In the genomic region with DNA sequence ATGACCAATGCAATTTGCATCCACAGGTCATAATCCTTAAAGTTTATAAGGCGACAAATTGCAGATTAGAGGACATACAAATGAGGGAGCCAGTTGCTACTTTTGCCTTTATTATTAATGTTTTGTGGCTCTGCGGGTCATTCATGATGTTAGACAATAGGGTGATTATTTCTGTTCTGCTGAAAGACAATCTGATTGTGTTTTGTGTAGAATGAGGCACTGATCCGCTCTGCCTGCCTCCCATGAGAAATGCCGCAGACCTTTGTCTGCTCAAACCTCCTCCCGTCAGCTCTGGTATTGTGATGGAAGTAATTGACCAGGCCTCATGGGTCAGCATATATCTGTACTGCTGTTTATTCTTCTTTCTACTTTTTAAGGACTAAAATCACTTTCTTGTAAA, we compare ENCODE assay signal across 32 cellular contexts.
DNase-seq lines count a peak whose midpoint lies in the region; ATAC-seq and TF ChIP-seq lines count a peak whose summit lies in the region.
"Had no signal": no experiment of that assay in that cellular context is flagged by ENCODE, and none has a peak within 500 bp of the region (broad histone marks: within the 10 kb centered on the region; RNA-seq: fewer than 3 reads in every experiment).

No MANE protein-coding gene starts in this region.

- no peak overlapping the region for H3K4me2 ChIP-seq in GM23338

- no peaks in the 10 kb centered on the region for H4K20me1 ChIP-seq in GM23338 (replicated peaks; ENCODE audit: insufficient read depth)

- no peak overlapping the region for H2AFZ ChIP-seq in GM23338

- no peaks in the 10 kb centered on the region for H3K36me3 ChIP-seq in GM23338 (ENCODE audit: insufficient read depth)
- H3K36me3 ChIP-seq: heart left ventricle, tibial nerve had no signal

- H3K4me3 ChIP-seq in GM23338 = no peak overlapping the region
- H3K4me3 ChIP-seq: heart left ventricle, lung, mucosa of descending colon, tibial nerve had no signal

- H3K9me3 Mint-ChIP-seq in GM23338 = no peaks in the 10 kb centered on the region
- H3K9me3 Mint-ChIP-seq: natural killer cell had no signal

- peaks cover 31% of the 10 kb centered on the region for H3K4me1 Mint-ChIP-seq in GM23338
- H3K4me1 Mint-ChIP-seq: activated B cell treated with CpG ODN at 0.5 μM for 24 hours had no signal

- H3K27me3 ChIP-seq in GM23338 (ENCODE audit: insufficient read depth) = no peaks in the 10 kb centered on the region
- H3K27me3 ChIP-seq: heart left ventricle, tibial nerve had no signal

- DNase-seq in GM23338 (ENCODE audit: low spot score) (no peak), amygdala (lab: John Stamatoyannopoulos, UW) (peak in 36 of 56 donors; percentile 21 to 88 (median 54)), head of caudate nucleus (peak; percentile 32 to 89 (median 71)), pons (ENCODE audit: low spot score) (peak; percentile 98), Right ventricle myocardium inferior (ENCODE audit: missing footprints) (no peak), HUDEP-2 (lab: John Stamatoyannopoulos, UW; ENCODE audit: unreplicated experiment in 76 of 76) (no peak), activated gamma-delta T cell (lab: John Stamatoyannopoulos, UW) (no peak)
- DNase-seq in activated naive CD4-positive, alpha-beta T cell treated with anti-CD3 and anti-CD28 coated beads, Interleukin-2, amount 50 U/mL, for 16 hours = no peak
- DNase-seq: activated B cell treated with CpG ODN at 0.5 μM for 24 hours; activated CD4-positive, alpha-beta T cell treated with anti-CD3 and anti-CD28 coated beads, Interleukin-2, amount 50 U/mL, for 1 hour; activated naive CD4-positive, alpha-beta T cell treated with anti-CD3 and anti-CD28 coated beads for 36 hours; activated T-cell treated with anti-CD3 and anti-CD28 coated beads, Interleukin-2, amount 50 U/mL, for 48 hours; Calu3; CD4-positive, CD25-positive, alpha-beta regulatory T cell; cortex of kidney; DMS79; erythroblast; GDM1; heart left ventricle; mucosa of descending colon; natural killer cell; NCI-H1092; NCI-H1694; NCI-H446 treated with DMSO at 0.1 percent for 48 hours; small intestine; stimulated activated CD4-positive, alpha-beta T cell treated with anti-CD3 and anti-CD28 coated beads, Interleukin-1b, Interleukin-23, amount 100 ng/mL, for 48 hours; stimulated activated CD8-positive, alpha-beta memory T cell treated with anti-CD3 and anti-CD28 coated beads, Interleukin-4, amount 100 ng/mL, for 48 hours; stimulated activated naive CD8-positive, alpha-beta T cell treated with anti-CD3 and anti-CD28 coated beads, Interleukin-15, amount 100 ng/mL, for 72 hours; T-helper 1 cell had no signal

- ATAC-seq in GM23338 (no peak; the same call in 2 of the 3 replicates), Right ventricle myocardium inferior (no peak)
- ATAC-seq: activated CD8-positive, alpha-beta memory T cell treated with anti-CD3 and anti-CD28 coated beads, Interleukin-2, amount 10 ng/mL, durations not matched to agents 7 days and 5 days; heart left ventricle; mucosa of descending colon; natural killer cell; stimulated activated naive CD8-positive, alpha-beta T cell treated with anti-CD3 and anti-CD28 coated beads, Interleukin-15, amount 100 ng/mL, for 72 hours had no signal

- H3K27ac ChIP-seq in GM23338 (ENCODE audit: low read depth) = no peak overlapping the region
- H3K27ac ChIP-seq: heart left ventricle had no signal

- no peak overlapping the region for H3K4me3 Mint-ChIP-seq in GM23338
- H3K4me3 Mint-ChIP-seq: activated B cell treated with CpG ODN at 0.5 μM for 24 hours; activated CD8-positive, alpha-beta memory T cell treated with anti-CD3 and anti-CD28 coated beads, Interleukin-2, amount 10 ng/mL, durations not matched to agents 7 days and 5 days; activated naive CD4-positive, alpha-beta T cell treated with anti-CD3 and anti-CD28 coated beads for 36 hours; CD4-positive, CD25-positive, alpha-beta regulatory T cell; natural killer cell; stimulated activated naive CD8-positive, alpha-beta T cell treated with anti-CD3 and anti-CD28 coated beads, Interleukin-15, amount 100 ng/mL, for 72 hours had no signal

- TF ChIP-seq CTCF in GM23338 (conservative IDR thresholded peaks at IDR 0.05; ENCODE audit: low read depth in 2 of 2) = no peak

- 0 out of 2 replicates have a peak, but pooled peaks cover 4% of the 10 kb centered on the region for H3K9me2 ChIP-seq in GM23338 (ENCODE audit: insufficient read depth)

- H3K36me3 Mint-ChIP-seq in GM23338 (ENCODE audit: low read depth) = no peaks in the 10 kb centered on the region
- H3K36me3 Mint-ChIP-seq: natural killer cell had no signal

- H3F3A ChIP-seq in GM23338 (replicated peaks; ENCODE audit: low read depth) = no peaks in the 10 kb centered on the region

- H3K79me2 ChIP-seq in GM23338 (replicated peaks; ENCODE audit: insufficient read depth) = no peaks in the 10 kb centered on the region

- peaks cover 5% of the 10 kb centered on the region for H3K27me3 Mint-ChIP-seq in GM23338 (ENCODE audit: insufficient read depth, low read depth, poor library complexity)
- H3K27me3 Mint-ChIP-seq: activated B cell treated with CpG ODN at 0.5 μM for 24 hours; activated CD8-positive, alpha-beta memory T cell treated with anti-CD3 and anti-CD28 coated beads, Interleukin-2, amount 10 ng/mL, durations not matched to agents 7 days and 5 days; CD4-positive, CD25-positive, alpha-beta regulatory T cell; stimulated activated naive CD8-positive, alpha-beta T cell treated with anti-CD3 and anti-CD28 coated beads, Interleukin-15, amount 100 ng/mL, for 72 hours had no signal

- intact Hi-C loops in head of caudate nucleus (cut with DNase I) = no loop called here
- intact Hi-C loops in Right ventricle myocardium inferior (cut with DNase I) = no loop called here

- H3K4me1 ChIP-seq in GM23338 (ENCODE audit: insufficient read depth) = peaks cover 9% of the 10 kb centered on the region

- 0 out of 2 replicates have a peak overlapping the region, but pooled peaks have one; percentile 41 for H3K27ac Mint-ChIP-seq in GM23338
- H3K27ac Mint-ChIP-seq: activated B cell treated with CpG ODN at 0.5 μM for 24 hours; activated naive CD4-positive, alpha-beta T cell treated with anti-CD3 and anti-CD28 coated beads for 36 hours; CD4-positive, CD25-positive, alpha-beta regulatory T cell; natural killer cell had no signal

TF ChIP-seq in GM23338, 12 proteins besides CTCF, POLR2A, EP300 and RAD21:
- TF ChIP-seq CREB1 (CRISPR knock-in tag; IDR thresholded peaks at IDR 0.05; ENCODE audit: low read depth) (no peak), ZNF331 (CRISPR knock-in tag; IDR thresholded peaks at IDR 0.05; ENCODE audit: low read depth) (no peak), ZNF114 (CRISPR knock-in tag; IDR thresholded peaks at IDR 0.05) (no peak), EZH2phosphoT487 (IDR thresholded peaks at IDR 0.05; ENCODE audit: unreplicated experiment) (no peak)

Comparison
In these comparisons a context has a peak if more than half of its experiments do, and no peak if none do; other contexts are left out.
1. DNase-seq: peak in amygdala (36 of 56), head of caudate nucleus (42 of 42) and pons (single experiment); none in GM23338 (single experiment), Right ventricle myocardium inferior (single experiment), HUDEP-2 (0 of 76), activated gamma-delta T cell (single experiment) and activated naive CD4-positive, alpha-beta T cell treated with anti-CD3 and anti-CD28 coated beads, Interleukin-2, amount 50 U/mL, for 16 hours (single experiment).